ENCODE assay signal across 9 cellular contexts in genomic region chr3:157776822-157777221, GRCh38.
"Had no signal": no experiment of that assay in that cellular context is flagged by ENCODE, and none has a peak within 500 bp of the region (broad histone marks: within the 10 kb centered on the region; RNA-seq: fewer than 3 reads in every experiment).

No MANE protein-coding gene starts in this region.

- H3K9me3 ChIP-seq: HAP-1 had no signal

- H3K9ac ChIP-seq: GM23248 had no signal

- H3K27ac ChIP-seq: GM23248 had no signal

- H3K36me3 ChIP-seq: HAP-1 had no signal

- DNase-seq: GM23248, GOT3, H7, H9, HCEC 1CT, HFFc6 had no signal

- H3K4me3 ChIP-seq: GM23248, GM23338, HAP-1 had no signal

- ATAC-seq: GM23338, HCT116 had no signal

- H3K4me1 ChIP-seq: HAP-1 had no signal

- H3K4me2 ChIP-seq: GM23338 had no signal

- H2AFZ ChIP-seq: GM23248, GM23338 had no signal
